ENCODE assay signal across 27 cellular contexts in the genomic region with DNA sequence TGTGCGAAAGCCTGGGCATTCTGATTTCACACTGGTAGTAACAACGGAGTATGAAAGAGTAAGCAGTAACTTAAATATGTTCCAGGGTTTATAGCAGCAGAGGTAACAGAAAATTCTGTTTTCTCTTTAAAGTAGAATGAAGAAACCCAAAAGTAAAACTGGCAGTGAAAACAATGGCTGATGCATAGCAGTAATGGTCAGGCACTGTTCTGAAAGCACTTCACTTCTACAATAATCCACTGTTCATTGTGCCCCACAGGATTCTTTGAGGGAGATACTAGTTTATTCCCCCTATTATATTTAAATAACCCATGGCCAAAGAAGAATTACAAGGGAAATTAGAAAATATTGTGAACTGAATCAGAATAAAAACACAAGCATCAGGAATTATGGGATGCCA.
"Had no signal": no experiment of that assay in that cellular context is flagged by ENCODE, and none has a peak within 500 bp of the region (broad histone marks: within the 10 kb centered on the region; RNA-seq: fewer than 3 reads in every experiment).

No MANE protein-coding gene starts in this region.

- H3K9me3 ChIP-seq: ovary, psoas muscle, right lobe of liver, sigmoid colon, stomach, thoracic aorta, thyroid gland, tibial nerve, upper lobe of left lung, vagina had no signal

- H3K79me2 ChIP-seq: parathyroid adenoma had no signal

- H3K9me3 Mint-ChIP-seq: naive thymus-derived CD4-positive, alpha-beta T cell; natural killer cell; nephron; stimulated activated effector memory CD8-positive, alpha-beta T cell treated with anti-CD3 and anti-CD28 coated beads, Interleukin-12 subunit alpha, Interleukin-12 subunit beta, amount 100 ng/mL, for 72 hours; stimulated activated naive CD8-positive, alpha-beta T cell treated with anti-CD3 and anti-CD28 coated beads, Interleukin-15, Interleukin-2, amounts not matched to agents 100 ng/mL and 50 ng/mL, for 24 hours had no signal

- H3K36me3 ChIP-seq: ovary, right lobe of liver, sigmoid colon, stomach, thoracic aorta, thyroid gland, tibial nerve, upper lobe of left lung, vagina had no signal

- H3K27me3 ChIP-seq: right lobe of liver, sigmoid colon, stomach, thyroid gland, tibial nerve, upper lobe of left lung, vagina had no signal

- ATAC-seq: naive thymus-derived CD4-positive, alpha-beta T cell; natural killer cell; psoas muscle; right cardiac atrium; right lobe of liver; stimulated activated effector memory CD8-positive, alpha-beta T cell treated with anti-CD3 and anti-CD28 coated beads, Interleukin-12 subunit alpha, Interleukin-12 subunit beta, amount 100 ng/mL, for 72 hours; stimulated activated naive B cell treated with anti-CD40 and anti-IgM and Interleukin-4, amounts not matched to agents 10 μg/mL and 1 μg/mL and 100 μg/mL, for 72 hours had no signal

- H3K27ac ChIP-seq: ovary, parathyroid adenoma, psoas muscle, right lobe of liver, sigmoid colon, stomach, thoracic aorta, thyroid gland, tibial nerve, upper lobe of left lung, vagina had no signal

- H3K9ac ChIP-seq: parathyroid adenoma had no signal

- H3K4me1 Mint-ChIP-seq: naive thymus-derived CD4-positive, alpha-beta T cell; natural killer cell; nephron; stimulated activated effector memory CD8-positive, alpha-beta T cell treated with anti-CD3 and anti-CD28 coated beads, Interleukin-12 subunit alpha, Interleukin-12 subunit beta, amount 100 ng/mL, for 72 hours; stimulated activated naive B cell treated with anti-CD40 and anti-IgM and Interleukin-4, amounts not matched to agents 10 μg/mL and 1 μg/mL and 100 μg/mL, for 72 hours had no signal

- H3K4me1 ChIP-seq: parathyroid adenoma, psoas muscle, right lobe of liver, sigmoid colon, stomach, thyroid gland, tibial nerve, upper lobe of left lung, vagina had no signal

- H2AFZ ChIP-seq: parathyroid adenoma had no signal

- H3K4me3 ChIP-seq: ovary, psoas muscle, right lobe of liver, sigmoid colon, stomach, thoracic aorta, thyroid gland, tibial nerve, upper lobe of left lung, vagina had no signal

- DNase-seq: naive thymus-derived CD4-positive, alpha-beta T cell; natural killer cell; occipital lobe; ovary; psoas muscle; right cardiac atrium; right lobe of liver; sigmoid colon; small intestine; stimulated activated CD4-positive, alpha-beta T cell treated with anti-CD3 and anti-CD28 coated beads, Interleukin-15, amount 100 ng/mL, for 24 hours; stimulated activated CD4-positive, alpha-beta T cell treated with anti-CD3 and anti-CD28 coated beads, Interleukin-2, amount 100 ng/mL, for 24 hours; stimulated activated CD4-positive, alpha-beta T cell treated with anti-CD3 and anti-CD28 coated beads, Interleukin-2, amount 100 ng/mL, for 48 hours; stimulated activated CD4-positive, alpha-beta T cell treated with anti-CD3 and anti-CD28 coated beads, Interleukin-4, amount 100 ng/mL, for 24 hours; stimulated activated naive B cell treated with anti-CD40 and anti-IgM and Interleukin-4, amounts not matched to agents 10 μg/mL and 1 μg/mL and 100 μg/mL, for 72 hours; stimulated activated naive CD4-positive, alpha-beta T cell treated with Interleukin-2 at 50 U/mL for 16 hours; stomach; thyroid gland; trophoblast cell; upper lobe of left lung had no signal

- H3K4me3 Mint-ChIP-seq: naive thymus-derived CD4-positive, alpha-beta T cell; natural killer cell; nephron; stimulated activated effector memory CD8-positive, alpha-beta T cell treated with anti-CD3 and anti-CD28 coated beads, Interleukin-12 subunit alpha, Interleukin-12 subunit beta, amount 100 ng/mL, for 72 hours; stimulated activated naive B cell treated with anti-CD40 and anti-IgM and Interleukin-4, amounts not matched to agents 10 μg/mL and 1 μg/mL and 100 μg/mL, for 72 hours; stimulated activated naive CD8-positive, alpha-beta T cell treated with anti-CD3 and anti-CD28 coated beads, Interleukin-15, Interleukin-2, amounts not matched to agents 100 ng/mL and 50 ng/mL, for 24 hours had no signal

- H3K27ac Mint-ChIP-seq: naive thymus-derived CD4-positive, alpha-beta T cell; natural killer cell; nephron; stimulated activated effector memory CD8-positive, alpha-beta T cell treated with anti-CD3 and anti-CD28 coated beads, Interleukin-12 subunit alpha, Interleukin-12 subunit beta, amount 100 ng/mL, for 72 hours; stimulated activated naive B cell treated with anti-CD40 and anti-IgM and Interleukin-4, amounts not matched to agents 10 μg/mL and 1 μg/mL and 100 μg/mL, for 72 hours; stimulated activated naive CD8-positive, alpha-beta T cell treated with anti-CD3 and anti-CD28 coated beads, Interleukin-15, Interleukin-2, amounts not matched to agents 100 ng/mL and 50 ng/mL, for 24 hours had no signal

- FAIRE-seq: small intestine, urothelium cell line had no signal

- H3K36me3 Mint-ChIP-seq: naive thymus-derived CD4-positive, alpha-beta T cell; natural killer cell; stimulated activated effector memory CD8-positive, alpha-beta T cell treated with anti-CD3 and anti-CD28 coated beads, Interleukin-12 subunit alpha, Interleukin-12 subunit beta, amount 100 ng/mL, for 72 hours; stimulated activated naive B cell treated with anti-CD40 and anti-IgM and Interleukin-4, amounts not matched to agents 10 μg/mL and 1 μg/mL and 100 μg/mL, for 72 hours had no signal
